Comparison of ENCODE assay signal across 31 cellular contexts in the genomic region with DNA sequence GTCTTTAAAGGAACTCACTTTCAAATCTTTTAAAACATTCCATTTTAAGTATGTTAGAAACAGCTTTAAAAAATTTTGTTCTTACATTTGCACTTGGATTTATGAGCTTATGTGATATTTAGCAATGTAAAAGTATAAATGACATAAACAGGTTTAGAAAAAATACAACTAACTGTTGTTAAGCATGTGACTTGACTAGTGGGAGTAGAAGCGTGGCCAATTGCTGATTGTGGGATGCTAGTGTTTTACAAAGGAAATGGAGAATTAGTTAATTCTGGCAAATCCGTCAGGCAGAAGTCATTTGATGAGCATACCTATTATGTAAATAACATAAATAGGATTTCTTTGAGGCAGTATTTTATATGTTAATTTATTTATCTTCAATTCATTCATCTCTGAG.
"Had no signal": no experiment of that assay in that cellular context is flagged by ENCODE, and none has a peak within 500 bp of the region (broad histone marks: within the 10 kb centered on the region; RNA-seq: fewer than 3 reads in every experiment).

No MANE protein-coding gene starts in this region.

- H3K36me3 Mint-ChIP-seq: activated naive CD8-positive, alpha-beta T cell treated with anti-CD3 and anti-CD28 coated beads for 36 hours had no signal

- H3K27ac ChIP-seq: brain microvascular endothelial cell, Peyer's patch, WERI-Rb-1 had no signal

- DNase-seq: activated CD4-positive, alpha-beta T cell treated with anti-CD3 and anti-CD28 coated beads, Interleukin-2, amount 10 ng/mL, durations not matched to agents 24 days and 14 days; activated CD4-positive, alpha-beta T cell treated with anti-CD3 and anti-CD28 coated beads, Interleukin-2, amount 50 U/mL, for 4 hours; activated CD8-positive, alpha-beta T cell treated with anti-CD3 and anti-CD28 coated beads for 36 hours; activated effector memory CD4-positive, alpha-beta T cell treated with anti-CD3 and anti-CD28 coated beads, Interleukin-2, amount 50 U/mL, for 16 hours; activated naive CD4-positive, alpha-beta T cell; activated naive CD4-positive, alpha-beta T cell treated with anti-CD3 and anti-CD28 coated beads, Interleukin-2, amount 50 U/mL, for 16 hours; activated naive CD8-positive, alpha-beta T cell treated with anti-CD3 and anti-CD28 coated beads for 36 hours; activated T-cell treated with anti-CD3 and anti-CD28 coated beads, Interleukin-2, amount 50 U/mL, for 1 hour; activated T-cell treated with anti-CD3 and anti-CD28 coated beads, Interleukin-2, amount 50 U/mL, for 72 hours; amniotic stem cell; aorta; brain microvascular endothelial cell; NCI-H1092 treated with DMSO at 0.1 percent for 48 hours; NCI-H1417; NCI-H146; NCI-H187; NCI-H2029 treated with DMSO at 0.1 percent for 48 hours; NCI-H2107; NCI-H2171; NCI-H510A; NCI-H526; NCI-H748 treated with DMSO at 0.1 percent for 48 hours; NK-92 treated with Interleukin-12 subunit alpha and Interleukin-12 subunit beta, amount 100 ng/mL, for 24 hours; PC-3; Peyer's patch; RPMI8226; SIG-M5; T1000; WERI-Rb-1 had no signal

- H3K36me3 ChIP-seq: brain microvascular endothelial cell, Peyer's patch had no signal

- H3K27me3 Mint-ChIP-seq: activated CD4-positive, alpha-beta T cell treated with anti-CD3 and anti-CD28 coated beads, Interleukin-2, amount 10 ng/mL, durations not matched to agents 24 days and 14 days; activated CD8-positive, alpha-beta T cell treated with anti-CD3 and anti-CD28 coated beads for 36 hours; activated naive CD8-positive, alpha-beta T cell treated with anti-CD3 and anti-CD28 coated beads for 36 hours; activated T-helper 17 cell treated with anti-CD3 and anti-CD28 coated beads, Interleukin-2, amount 50 U/mL, for 72 hours; central memory CD8-positive, alpha-beta T cell had no signal

- H3K4me1 ChIP-seq: Peyer's patch had no signal

- H3K9me3 ChIP-seq: Peyer's patch had no signal

- H3K4me3 ChIP-seq: Peyer's patch had no signal

- H3K9me3 Mint-ChIP-seq: activated CD4-positive, alpha-beta T cell treated with anti-CD3 and anti-CD28 coated beads, Interleukin-2, amount 10 ng/mL, durations not matched to agents 24 days and 14 days; activated CD8-positive, alpha-beta T cell treated with anti-CD3 and anti-CD28 coated beads for 36 hours; activated naive CD8-positive, alpha-beta T cell treated with anti-CD3 and anti-CD28 coated beads for 36 hours; activated T-cell treated with anti-CD3 and anti-CD28 coated beads, Interleukin-2, amount 50 U/mL, for 72 hours; activated T-helper 17 cell treated with anti-CD3 and anti-CD28 coated beads, Interleukin-2, amount 50 U/mL, for 72 hours had no signal

- H3K27me3 ChIP-seq: brain microvascular endothelial cell, Peyer's patch had no signal

- H3K4me1 Mint-ChIP-seq: activated CD4-positive, alpha-beta T cell treated with anti-CD3 and anti-CD28 coated beads, Interleukin-2, amount 10 ng/mL, durations not matched to agents 24 days and 14 days; activated naive CD8-positive, alpha-beta T cell treated with anti-CD3 and anti-CD28 coated beads for 36 hours; activated T-helper 17 cell treated with anti-CD3 and anti-CD28 coated beads, Interleukin-2, amount 50 U/mL, for 72 hours; central memory CD8-positive, alpha-beta T cell had no signal

- H3K4me3 Mint-ChIP-seq: activated CD4-positive, alpha-beta T cell treated with anti-CD3 and anti-CD28 coated beads, Interleukin-2, amount 10 ng/mL, durations not matched to agents 24 days and 14 days; activated CD8-positive, alpha-beta T cell treated with anti-CD3 and anti-CD28 coated beads for 36 hours; activated naive CD8-positive, alpha-beta T cell treated with anti-CD3 and anti-CD28 coated beads for 36 hours; activated T-cell treated with anti-CD3 and anti-CD28 coated beads, Interleukin-2, amount 50 U/mL, for 72 hours; activated T-helper 17 cell treated with anti-CD3 and anti-CD28 coated beads, Interleukin-2, amount 50 U/mL, for 72 hours; central memory CD8-positive, alpha-beta T cell had no signal

- H3K27ac Mint-ChIP-seq: activated CD4-positive, alpha-beta T cell treated with anti-CD3 and anti-CD28 coated beads, Interleukin-2, amount 10 ng/mL, durations not matched to agents 24 days and 14 days; activated CD8-positive, alpha-beta T cell treated with anti-CD3 and anti-CD28 coated beads for 36 hours; activated naive CD8-positive, alpha-beta T cell treated with anti-CD3 and anti-CD28 coated beads for 36 hours; activated T-cell treated with anti-CD3 and anti-CD28 coated beads, Interleukin-2, amount 50 U/mL, for 72 hours; activated T-helper 17 cell treated with anti-CD3 and anti-CD28 coated beads, Interleukin-2, amount 50 U/mL, for 72 hours had no signal
